In the genomic region with DNA sequence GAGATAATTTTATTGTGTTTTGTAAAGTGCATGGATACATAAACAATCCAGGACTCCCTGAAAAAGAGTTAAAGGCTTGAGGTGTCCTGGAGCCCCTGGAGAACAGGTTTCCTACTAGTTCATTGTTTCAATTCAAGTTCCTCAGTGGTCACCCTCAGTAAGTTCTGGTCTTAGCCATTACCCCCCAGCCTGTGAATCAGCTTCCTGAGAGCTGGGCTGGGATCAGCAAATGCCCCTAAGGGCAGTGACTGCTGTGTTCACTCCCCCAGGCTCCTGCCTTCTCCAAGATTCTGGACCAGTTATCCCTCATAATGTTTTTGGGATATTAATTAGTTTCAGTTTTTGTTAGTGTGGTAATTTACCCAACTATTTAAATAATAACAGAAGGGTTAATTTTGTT, we compare ENCODE assay signal across 22 cellular contexts.
"Had no signal": no experiment of that assay in that cellular context is flagged by ENCODE, and none has a peak within 500 bp of the region (broad histone marks: within the 10 kb centered on the region; RNA-seq: fewer than 3 reads in every experiment).

No MANE protein-coding gene starts in this region.

- ATAC-seq: foreskin keratinocyte; left cardiac atrium; lower lobe of right lung; natural killer cell treated with Interleukin-12 subunit alpha and Interleukin-12 subunit beta and Interleukin-15 and Interleukin-18, amount 100 ng/mL, for 72 hours; stimulated activated naive B cell treated with anti-CD40 and anti-IgM and Interleukin-4, amounts not matched to agents 10 μg/mL and 1 μg/mL and 100 μg/mL, for 72 hours had no signal

- DNase-seq: dermis blood vessel endothelial cell; endodermal cell; erythroblast; foreskin keratinocyte; immature natural killer cell; kidney; left cardiac atrium; left ventricle myocardium inferior; lower lobe of right lung; mesenchymal stem cell; midbrain; nucleus accumbens; ovary; sigmoid colon; stimulated activated CD4-positive, alpha-beta T cell treated with anti-CD3 and anti-CD28 coated beads, Interleukin-2, amount 100 ng/mL, for 24 hours; stimulated activated CD4-positive, alpha-beta T cell treated with anti-CD3 and anti-CD28 coated beads, Interleukin-4, amount 100 ng/mL, for 4 hours; stimulated activated naive B cell treated with anti-CD40 and anti-IgM and Interleukin-4, amounts not matched to agents 10 μg/mL and 1 μg/mL and 100 μg/mL, for 72 hours; stomach; substantia nigra; trophoblast cell had no signal

- FAIRE-seq: endothelial cell of umbilical vein, kidney had no signal
